Comparison of ENCODE assay signal across 9 cellular contexts in the genomic region with DNA sequence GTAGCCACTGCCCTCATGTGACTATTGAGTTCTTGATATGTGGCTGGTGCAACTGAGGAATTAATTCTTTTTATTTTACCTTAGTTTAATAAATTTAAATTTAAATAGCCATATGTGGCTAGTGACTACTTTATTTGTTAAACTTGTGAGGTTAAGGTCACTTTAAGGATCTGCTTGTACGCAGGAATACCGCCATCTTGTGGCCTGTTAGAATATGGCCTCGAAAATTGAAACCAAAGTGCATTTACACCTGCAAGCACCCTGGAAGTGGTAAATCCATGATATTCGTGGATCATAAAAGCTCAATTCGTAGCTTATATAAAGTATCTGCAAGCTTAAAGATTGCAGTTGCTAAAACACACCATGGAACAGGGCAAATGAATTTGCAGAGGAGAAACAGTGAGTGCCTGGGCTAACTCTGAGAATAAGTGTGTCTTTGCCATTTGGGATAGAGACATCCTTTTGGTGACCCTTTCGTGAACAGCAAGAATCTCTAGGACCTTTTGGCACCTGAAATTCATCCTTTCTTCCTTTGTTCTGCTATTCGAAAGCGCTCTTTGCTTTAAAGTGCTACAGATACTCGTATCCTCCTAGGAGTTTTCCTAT. TPM values are rescaled to one million over a fixed set of nuclear protein-coding genes. Genes with fewer than 3 reads are reported as not detected.
DNase-seq lines count a peak whose midpoint lies in the region; ATAC-seq and TF ChIP-seq lines count a peak whose summit lies in the region.
"Had no signal": no experiment of that assay in that cellular context is flagged by ENCODE, and none has a peak within 500 bp of the region (broad histone marks: within the 10 kb centered on the region; RNA-seq: fewer than 3 reads in every experiment).

No MANE protein-coding gene starts in this region.

- TF ChIP-seq POLR2A in Peyer's patch (IDR thresholded peaks at IDR 0.05) = no peak

- no peaks in the 10 kb centered on the region for H3K4me1 ChIP-seq in Peyer's patch
- no peaks in the 10 kb centered on the region for H3K4me1 ChIP-seq in effector memory CD4-positive, alpha-beta T cell (ENCODE audit: control insufficient read depth, insufficient read depth, low read length, poor library complexity, severe bottlenecking)

- no peak overlapping the region for H3K27ac ChIP-seq in Peyer's patch
- H3K27ac ChIP-seq in epithelial cell of prostate = no peak overlapping the region
- no peak overlapping the region for H3K27ac ChIP-seq in effector memory CD4-positive, alpha-beta T cell (ENCODE audit: insufficient read depth, low read length, poor library complexity, severe bottlenecking)

- no peaks in the 10 kb centered on the region for H3K9me3 ChIP-seq in Peyer's patch
- no peaks in the 10 kb centered on the region for H3K9me3 ChIP-seq in effector memory CD4-positive, alpha-beta T cell (ENCODE audit: control insufficient read depth, low read length)

- ATAC-seq in GM18909 (IDR thresholded peaks at IDR 0.05; ENCODE audit: poor library complexity, unreplicated experiment) (peak; percentile 79), HG03520 (IDR thresholded peaks at IDR 0.05; ENCODE audit: unreplicated experiment) (peak; percentile 78)

- peak in 4 of 6 experiments; percentile 46 to 85 (median 83) for TF ChIP-seq CTCF in Peyer's patch (IDR thresholded peaks at IDR 0.05)

- DNase-seq in NCI-H1417 (lab: John Stamatoyannopoulos, UW) = peak; percentile 13 to 67 (median 53)
- no peak for DNase-seq in NCI-H1417 treated with DMSO at 0.1 percent for 48 hours (lab: John Stamatoyannopoulos, UW)
- DNase-seq in Peyer's patch = peak in 1 of 3 donors; percentile 80
- peak; percentile 8 for DNase-seq in epithelial cell of prostate (ENCODE audit: low read depth, low spot score)
- DNase-seq in non-pigmented ciliary epithelial cell (ENCODE audit: low read depth) = peak; percentile 5
- no peak for DNase-seq in effector memory CD4-positive, alpha-beta T cell

- H3K36me3 ChIP-seq in Peyer's patch = no peaks in the 10 kb centered on the region
- no peaks in the 10 kb centered on the region for H3K36me3 ChIP-seq in effector memory CD4-positive, alpha-beta T cell (ENCODE audit: control insufficient read depth, insufficient read depth, low read length)

- H3K27me3 ChIP-seq in Peyer's patch = no peaks in the 10 kb centered on the region
- H3K27me3 ChIP-seq in effector memory CD4-positive, alpha-beta T cell (replicated peaks; ENCODE audit: control insufficient read depth, insufficient read depth, low read length, poor library complexity, severe bottlenecking) = no peaks in the 10 kb centered on the region

- no peak overlapping the region for H3K4me3 ChIP-seq in Peyer's patch
- no peak overlapping the region for H3K4me3 ChIP-seq in effector memory CD4-positive, alpha-beta T cell (ENCODE audit: insufficient read depth, low read depth, low read length, poor library complexity, severe bottlenecking)

RNA-seq across cellular contexts. Expression of a gene that starts 59.9 kb away (rescaled TPM):
- total RNA-seq in Peyer's patch = 1,000 to 10,000 TPM in 3 of 4 donors, 100 to 1,000 TPM in 1; 834 to 4,130 (median 1,258) TPM
- total RNA-seq: urinary bladder had no signal

Comparison
In these comparisons a context has a peak if more than half of its experiments do, and no peak if none do; other contexts are left out.
1. DNase-seq: peak in NCI-H1417 (3 of 3), epithelial cell of prostate (single experiment) and non-pigmented ciliary epithelial cell (single experiment); none in NCI-H1417 treated with DMSO at 0.1 percent for 48 hours (single experiment) and effector memory CD4-positive, alpha-beta T cell (0 of 3).